19 cellular contexts compared by ENCODE assay signal in genomic region chr7:41579961-41580935, GRCh38.
A peak's percentile ranks its signal among the peaks of the same experiment; 100 is the strongest.
DNase-seq lines count a peak whose midpoint lies in the region; ATAC-seq, FAIRE-seq and TF ChIP-seq lines count a peak whose summit lies in the region.
"Had no signal": no experiment of that assay in that cellular context is flagged by ENCODE, and none has a peak within 500 bp of the region (broad histone marks: within the 10 kb centered on the region; RNA-seq: fewer than 3 reads in every experiment).

No MANE protein-coding gene starts in this region.

- H3K27me3 Mint-ChIP-seq in activated T-helper 17 cell treated with anti-CD3 and anti-CD28 coated beads, Interleukin-2, amount 50 U/mL, for 72 hours: no peaks in the 10 kb centered on the region
- H3K27me3 Mint-ChIP-seq: activated T-cell treated with anti-CD3 and anti-CD28 coated beads, Interleukin-2, amount 50 U/mL, for 24 hours; brain had no signal

- H3K9me3 ChIP-seq in MG63: no peaks in the 10 kb centered on the region
- no peaks in the 10 kb centered on the region for H3K9me3 ChIP-seq in spleen
- H3K9me3 ChIP-seq: BLaER1 treated with 17β-estradiol and CSF1 and Interleukin-3, amounts not matched to agents 10 nM and 100 nM had no signal

- H3K36me3 ChIP-seq in MG63: no peaks in the 10 kb centered on the region
- H3K36me3 ChIP-seq in bronchial epithelial cell (ENCODE audit: control insufficient read depth, insufficient read depth, low read length): no peaks in the 10 kb centered on the region
- no peaks in the 10 kb centered on the region for H3K36me3 ChIP-seq in spleen
- H3K36me3 ChIP-seq: BLaER1 treated with 17β-estradiol and CSF1 and Interleukin-3, amounts not matched to agents 10 nM and 100 nM had no signal

- DNase-seq in AG09309 (ENCODE audit: low read depth): peak; percentile 97
- peak; percentile 56 for DNase-seq in MG63
- DNase-seq in bronchial epithelial cell (ENCODE audit: low read depth): peak; percentile 45
- peak; percentile 68 to 88 for DNase-seq in lung microvascular endothelial cell (ENCODE audit: low read depth in 2 of 2)
- no peak for DNase-seq in spleen
- DNase-seq in GM19240 (ENCODE audit: insufficient read length, low spot score): no peak
- DNase-seq: activated T-cell treated with anti-CD3 and anti-CD28 coated beads, Interleukin-2, amount 50 U/mL, for 24 hours; GDM1; NCI-H1417 treated with DMSO at 0.1 percent for 48 hours; NCI-H524 treated with DMSO at 0.1 percent for 48 hours; stimulated activated CD4-positive, alpha-beta T cell treated with anti-CD3 and anti-CD28 coated beads, Interleukin-15, amount 100 ng/mL, for 24 hours had no signal

- H3K4me1 Mint-ChIP-seq in activated T-helper 17 cell treated with anti-CD3 and anti-CD28 coated beads, Interleukin-2, amount 50 U/mL, for 72 hours: no peaks in the 10 kb centered on the region
- H3K4me1 Mint-ChIP-seq: brain, WTC11 had no signal

- H3K36me3 Mint-ChIP-seq in activated T-helper 17 cell treated with anti-CD3 and anti-CD28 coated beads, Interleukin-2, amount 50 U/mL, for 72 hours (ENCODE audit: low read depth): no peaks in the 10 kb centered on the region
- H3K36me3 Mint-ChIP-seq: brain, WTC11 had no signal

- WGBS in spleen, 5 donors: 81 to 91% (median 82%) methylated on average over 3 of the region's 3 CpGs

- intact Hi-C loops in spleen (cut with DNase I; ENCODE audit: low total_unique reads): no loop called here

- no peaks in the 10 kb centered on the region for H3K27me3 ChIP-seq in MG63
- no peaks in the 10 kb centered on the region for H3K27me3 ChIP-seq in bronchial epithelial cell (ENCODE audit: control insufficient read depth, insufficient read depth, low read length)
- no peaks in the 10 kb centered on the region for H3K27me3 ChIP-seq in spleen (replicated peaks in 1 of 7)
- H3K27me3 ChIP-seq: BLaER1 treated with 17β-estradiol and CSF1 and Interleukin-3, amounts not matched to agents 10 nM and 100 nM had no signal

- no peak overlapping the region for H3K27ac Mint-ChIP-seq in activated T-helper 17 cell treated with anti-CD3 and anti-CD28 coated beads, Interleukin-2, amount 50 U/mL, for 72 hours
- H3K27ac Mint-ChIP-seq: activated T-cell treated with anti-CD3 and anti-CD28 coated beads, Interleukin-2, amount 50 U/mL, for 24 hours; brain; WTC11 had no signal

- peaks cover 18% of the 10 kb centered on the region for H3K9me3 Mint-ChIP-seq in activated T-helper 17 cell treated with anti-CD3 and anti-CD28 coated beads, Interleukin-2, amount 50 U/mL, for 72 hours
- H3K9me3 Mint-ChIP-seq: activated T-cell treated with anti-CD3 and anti-CD28 coated beads, Interleukin-2, amount 50 U/mL, for 24 hours; nephron had no signal

- no peak overlapping the region for H3K4me3 Mint-ChIP-seq in activated T-helper 17 cell treated with anti-CD3 and anti-CD28 coated beads, Interleukin-2, amount 50 U/mL, for 72 hours
- H3K4me3 Mint-ChIP-seq: activated T-cell treated with anti-CD3 and anti-CD28 coated beads, Interleukin-2, amount 50 U/mL, for 24 hours; brain; nephron; WTC11 had no signal

- no peak for ATAC-seq in activated T-helper 17 cell treated with anti-CD3 and anti-CD28 coated beads, Interleukin-2, amount 50 U/mL, for 72 hours (replicated peaks)
- no peak for ATAC-seq in GM18868 (IDR thresholded peaks at IDR 0.05; ENCODE audit: unreplicated experiment)
- ATAC-seq: esophagus mucosa, Right ventricle myocardium inferior, WTC11 had no signal

- TF ChIP-seq CTCF in AG09309 (IDR thresholded peaks at IDR 0.05; ENCODE audit: control insufficient read depth, insufficient read depth, low read depth, low read length, missing control alignments) (no peak), bronchial epithelial cell (IDR thresholded peaks at IDR 0.05; ENCODE audit: insufficient read depth, low read length, severe bottlenecking) (no peak), spleen (IDR thresholded peaks at IDR 0.05 in 8 of 11, conservative IDR thresholded peaks at IDR 0.05 in 3 of 11) (no peak)

- H3K27ac ChIP-seq in spleen: no peak overlapping the region
- H3K27ac ChIP-seq: BLaER1 treated with 17β-estradiol and CSF1 and Interleukin-3, amounts not matched to agents 10 nM and 100 nM had no signal

- no peak for TF ChIP-seq POLR2A in spleen (IDR thresholded peaks at IDR 0.05)

- H3K4me1 ChIP-seq in spleen: no peaks in the 10 kb centered on the region
- H3K4me1 ChIP-seq: BLaER1 treated with 17β-estradiol and CSF1 and Interleukin-3, amounts not matched to agents 10 nM and 100 nM had no signal

- H3K4me3 ChIP-seq in AG09309 (ENCODE audit: control insufficient read depth, low read depth, low read length) (no peak overlapping the region), MG63 (no peak overlapping the region), bronchial epithelial cell (ENCODE audit: low read depth, low read length) (no peak overlapping the region), spleen (no peak overlapping the region)
- H3K4me3 ChIP-seq: BLaER1 treated with 17β-estradiol and CSF1 and Interleukin-3, amounts not matched to agents 10 nM and 100 nM had no signal

- no peak for FAIRE-seq in bronchial epithelial cell (lab: Jason Lieb, UNC)

Comparison
In these comparisons a context has a peak if more than half of its experiments do, and no peak if none do; other contexts are left out.
1. DNase-seq: peak in AG09309 (single experiment), MG63 (single experiment), bronchial epithelial cell (single experiment) and lung microvascular endothelial cell (2 of 2); none in spleen (single experiment) and GM19240 (single experiment).